ENCODE assay signal across 21 cellular contexts in the genomic region with DNA sequence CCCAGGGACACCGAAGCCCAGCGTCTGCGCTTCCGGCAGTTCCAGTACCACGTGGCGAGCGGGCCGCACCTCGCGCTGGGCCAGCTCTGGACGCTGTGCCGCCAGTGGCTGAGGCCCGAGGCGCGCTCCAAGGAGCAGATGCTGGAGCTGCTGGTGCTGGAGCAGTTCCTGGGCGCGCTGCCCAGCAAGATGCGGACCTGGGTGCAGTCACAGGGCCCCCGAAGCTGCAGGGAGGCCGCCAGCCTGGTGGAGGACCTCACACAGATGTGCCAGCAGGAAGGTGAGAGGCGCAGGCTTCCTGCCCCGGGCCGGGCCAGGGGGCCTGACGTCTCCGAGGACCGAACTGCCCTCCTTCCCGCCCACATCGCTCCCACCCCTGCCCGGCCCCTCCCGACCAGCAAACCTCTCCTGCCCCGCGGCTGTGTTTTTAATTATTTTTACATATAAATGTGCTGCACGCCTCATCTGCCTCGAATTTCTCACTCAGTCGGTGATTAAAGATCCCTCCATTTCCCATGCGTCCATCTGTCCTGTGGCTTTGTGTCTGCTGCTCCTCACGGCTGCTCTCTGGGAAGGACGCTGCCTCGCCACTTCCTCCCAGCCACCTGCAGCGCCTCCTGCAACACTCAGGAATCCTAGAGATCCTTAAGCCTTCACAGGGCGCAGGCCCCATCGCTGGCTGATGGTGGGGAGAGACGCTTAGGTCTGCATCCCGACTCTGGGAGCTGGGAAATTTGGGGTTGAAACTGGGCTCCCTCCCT. TPM values are rescaled to one million over a fixed set of nuclear protein-coding genes. Genes with fewer than 3 reads are reported as not detected.
DNase-seq lines count a peak whose midpoint lies in the region; ATAC-seq and TF ChIP-seq lines count a peak whose summit lies in the region.
"Had no signal": no experiment of that assay in that cellular context is flagged by ENCODE, and none has a peak within 500 bp of the region (broad histone marks: within the 10 kb centered on the region; RNA-seq: fewer than 3 reads in every experiment).

No MANE protein-coding gene starts in this region.

- ATAC-seq in GM23338 (peak; percentile 37), GM19452 (IDR thresholded peaks at IDR 0.05; ENCODE audit: unreplicated experiment) (no peak)
- ATAC-seq: PC-3 had no signal

- H3K36me3 Mint-ChIP-seq in GM23338 (ENCODE audit: low read depth): peaks cover 34% of the 10 kb centered on the region
- peaks cover 16% of the 10 kb centered on the region for H3K36me3 Mint-ChIP-seq in mesothelial cell of epicardium

- no peak overlapping the region for H2AFZ ChIP-seq in GM23338

- TF ChIP-seq EP300 in sigmoid colon (IDR thresholded peaks at IDR 0.05): no peak

- intact Hi-C loops in sigmoid colon (cut with DNase I): no loop called here

- peaks cover 80% of the 10 kb centered on the region for H3K9me3 Mint-ChIP-seq in GM23338
- H3K9me3 Mint-ChIP-seq in mesothelial cell of epicardium: peaks cover 30% of the 10 kb centered on the region

- no peak for TF ChIP-seq POLR2A in sigmoid colon (IDR thresholded peaks at IDR 0.05)

- H3K9me2 ChIP-seq in GM23338 (ENCODE audit: insufficient read depth): no peaks in the 10 kb centered on the region

- no peak overlapping the region; the same call in 2 of the 3 replicates for H3K4me3 Mint-ChIP-seq in GM23338
- no peak overlapping the region for H3K4me3 Mint-ChIP-seq in mesothelial cell of epicardium
- H3K4me3 Mint-ChIP-seq: activated CD4-positive, alpha-beta T cell treated with anti-CD3 and anti-CD28 coated beads, Interleukin-2, amount 10 ng/mL, durations not matched to agents 24 days and 14 days; B cell; central memory CD8-positive, alpha-beta T cell; immature natural killer cell; memory B cell had no signal

- H3K27me3 ChIP-seq in GM23338 (ENCODE audit: insufficient read depth): peaks cover 18% of the 10 kb centered on the region
- H3K27me3 ChIP-seq in sigmoid colon: peaks cover 13 to 50% (median 31%) of the 10 kb centered on the region in 3 donors

- DNase-seq in COLO668 (lab: John Stamatoyannopoulos, UW; ENCODE audit: unreplicated experiment): peak; percentile 39
- DNase-seq in GM23338 (ENCODE audit: low spot score): peak; percentile 86
- peak in 34 of 61 donors; percentile 5 to 66 (median 32) for DNase-seq in caudate nucleus (lab: John Stamatoyannopoulos, UW)
- DNase-seq in middle frontal gyrus (ENCODE audit: extremely low spot score, low spot score): peak; percentile 24
- no peak for DNase-seq in T-helper 1 cell
- no peak for DNase-seq in mesothelial cell of epicardium (ENCODE audit: low spot score in 2 of 2, unreplicated experiment in 2 of 2)
- DNase-seq in sigmoid colon: no peak
- DNase-seq: activated CD4-positive, alpha-beta T cell treated with anti-CD3 and anti-CD28 coated beads, Interleukin-2, amount 10 ng/mL, durations not matched to agents 24 days and 14 days; activated naive CD4-positive, alpha-beta T cell treated with anti-CD3 and anti-CD28 coated beads, Interleukin-2, amount 50 U/mL, for 16 hours; foreskin melanocyte; immature natural killer cell; NCI-H226; PC-3; stimulated activated CD4-positive, alpha-beta T cell treated with anti-CD3 and anti-CD28 coated beads, Interleukin-4, amount 100 ng/mL, for 24 hours had no signal

- H3K27ac ChIP-seq in GM23338 (ENCODE audit: low read depth) (peak overlapping the region; percentile 90; the same call in 1 of the 2 replicates), caudate nucleus (ENCODE audit: low read depth, low read length) (no peak overlapping the region), sigmoid colon (no peak overlapping the region)
- H3K27ac ChIP-seq: thoracic aorta had no signal

- peaks cover 16% of the 10 kb centered on the region for H3K27me3 Mint-ChIP-seq in GM23338 (ENCODE audit: insufficient read depth, low read depth, poor library complexity)
- H3K27me3 Mint-ChIP-seq in mesothelial cell of epicardium (ENCODE audit: low read depth): peaks cover 2% of the 10 kb centered on the region

- H3K36me3 ChIP-seq in GM23338 (ENCODE audit: insufficient read depth) (no peaks in the 10 kb centered on the region), sigmoid colon (no peaks in the 10 kb centered on the region)
- H3K36me3 ChIP-seq: thoracic aorta had no signal

- 40 to 42% methylated on average over 44 of the region's 44 CpGs for WGBS in sigmoid colon, 2 donors

- H3F3A ChIP-seq in GM23338 (replicated peaks; ENCODE audit: low read depth): peaks cover 17% of the 10 kb centered on the region

- peak overlapping the region; percentile 27; the same call in 1 of the 2 replicates for H3K4me3 ChIP-seq in GM23338
- no peak overlapping the region for H3K4me3 ChIP-seq in sigmoid colon
- H3K4me3 ChIP-seq: thoracic aorta had no signal

- H3K4me1 ChIP-seq in GM23338 (ENCODE audit: insufficient read depth) (peaks cover 33% of the 10 kb centered on the region), sigmoid colon (peaks cover 0 to 4% (median 0%) of the 10 kb centered on the region in 4 donors)

- no peaks in the 10 kb centered on the region for H3K79me2 ChIP-seq in GM23338 (replicated peaks; ENCODE audit: insufficient read depth)

- peak overlapping the region; percentile 70 for H3K4me2 ChIP-seq in GM23338

- peaks cover 7 to 21% (median 14%) of the 10 kb centered on the region in 4 donors for H3K9me3 ChIP-seq in sigmoid colon

- H4K20me1 ChIP-seq in GM23338 (replicated peaks; ENCODE audit: insufficient read depth): no peaks in the 10 kb centered on the region

- TF ChIP-seq CTCF in GM23338 (conservative IDR thresholded peaks at IDR 0.05; ENCODE audit: low read depth in 2 of 2): 0 out of 4 replicates have a peak, but pooled peaks of 1 of the 2 experiments have one; percentile 5
- TF ChIP-seq CTCF in mesothelial cell of epicardium (IDR thresholded peaks at IDR 0.05; ENCODE audit: unreplicated experiment): no peak
- TF ChIP-seq CTCF in sigmoid colon (IDR thresholded peaks at IDR 0.05): no peak

- peaks cover 3% of the 10 kb centered on the region; the same call in 2 of the 3 replicates for H3K4me1 Mint-ChIP-seq in GM23338
- peaks cover 2% of the 10 kb centered on the region for H3K4me1 Mint-ChIP-seq in mesothelial cell of epicardium
- H3K4me1 Mint-ChIP-seq: activated CD4-positive, alpha-beta T cell treated with anti-CD3 and anti-CD28 coated beads, Interleukin-2, amount 10 ng/mL, durations not matched to agents 24 days and 14 days; central memory CD8-positive, alpha-beta T cell; memory B cell had no signal

- H3K27ac Mint-ChIP-seq in GM23338 (no peak overlapping the region), mesothelial cell of epicardium (no peak overlapping the region)
- H3K27ac Mint-ChIP-seq: activated CD4-positive, alpha-beta T cell treated with anti-CD3 and anti-CD28 coated beads, Interleukin-2, amount 10 ng/mL, durations not matched to agents 24 days and 14 days; B cell; immature natural killer cell; memory B cell had no signal

TF ChIP-seq in GM23338, 12 proteins besides CTCF, POLR2A, EP300 and RAD21 (continues in another document):
- no peak for TF ChIP-seq ZNF331 (CRISPR knock-in tag; IDR thresholded peaks at IDR 0.05; ENCODE audit: low read depth)

RNA-seq across cellular contexts. Expression of a gene that starts 4.3 kb away (rescaled TPM):
- 0.93 and 1.5 TPM in 2 replicates for total RNA-seq in GM23338 (2014; rRNA removed; shearing (Covaris generic))
- polyA plus RNA-seq in GM23338 (2016; fragmentation: Nextera tagmentation; extraction: Ambion mirVana): 3.9 and 4.9 TPM in 2 replicates
- total RNA-seq in mesothelial cell of epicardium: 1.7 to 3.5 TPM (median 2.9 TPM) in 3 replicates
- not detected for total RNA-seq in sigmoid colon
- under 1 TPM in 1 of 3 donors, not detected in 2; 0.10 TPM for polyA plus RNA-seq in sigmoid colon
- total RNA-seq: activated CD4-positive, alpha-beta T cell treated with anti-CD3 and anti-CD28 coated beads, Interleukin-2, amount 10 ng/mL, durations not matched to agents 24 days and 14 days; B cell; endothelial cell of umbilical vein; PC-3; skeletal muscle tissue; thoracic aorta had no signal

RNA-seq across cellular contexts. Expression of a gene that starts 21.0 kb away (rescaled TPM):
- total RNA-seq in GM23338 (2014; rRNA removed; shearing (Covaris generic)): 9.8 and 10.3 TPM in 2 replicates
- polyA plus RNA-seq in GM23338 (2016; fragmentation: Nextera tagmentation; extraction: Ambion mirVana): 2.8 and 4.8 TPM in 2 replicates
- total RNA-seq in mesothelial cell of epicardium: 11.6 to 12.5 TPM (median 12.3 TPM) in 3 replicates
- total RNA-seq in sigmoid colon: 10 to 100 TPM in 1 of 4 donors, 1 to 10 TPM in 3; 6.1 to 10.0 (median 7.4) TPM
- 1 to 10 TPM in 1 of 3 donors, under 1 TPM in 2; 0.46 to 2.8 (median 0.60) TPM for polyA plus RNA-seq in sigmoid colon
- total RNA-seq: activated CD4-positive, alpha-beta T cell treated with anti-CD3 and anti-CD28 coated beads, Interleukin-2, amount 10 ng/mL, durations not matched to agents 24 days and 14 days; PC-3 had no signal

RNA-seq across cellular contexts. Expression of a gene that starts 35.5 kb away (rescaled TPM):
- total RNA-seq in GM23338 (2014; rRNA removed; shearing (Covaris generic)): 54.4 and 55.6 TPM in 2 replicates
- polyA plus RNA-seq in GM23338 (2016; fragmentation: Nextera tagmentation; extraction: Ambion mirVana): 11.4 and 13.6 TPM in 2 replicates
- total RNA-seq in mesothelial cell of epicardium: 41.8 to 46.2 TPM (median 45.4 TPM) in 3 replicates
- total RNA-seq in sigmoid colon: 10 to 100 TPM in 3 of 4 donors, 1 to 10 TPM in 1; 9.8 to 32.1 (median 19.0) TPM
- 1 to 10 TPM; 1.8 to 9.5 (median 3.6) TPM for polyA plus RNA-seq in sigmoid colon

RNA-seq across cellular contexts. Expression of a gene that starts 59.9 kb away (rescaled TPM):
- total RNA-seq in GM23338 (2014; rRNA removed; shearing (Covaris generic)): 63.9 and 75.0 TPM in 2 replicates
- polyA plus RNA-seq in GM23338 (2016; fragmentation: Nextera tagmentation; extraction: Ambion mirVana) (25.1 and 29.1 TPM in 2 replicates), sigmoid colon (10 to 100 TPM in 2 of 3 donors, 1 to 10 TPM in 1; 5.8 to 31.4 (median 12.6) TPM)
- total RNA-seq in mesothelial cell of epicardium (85.9 to 91.9 TPM (median 91.0 TPM) in 3 replicates), sigmoid colon (10 to 100 TPM; 64.7 to 85.3 (median 73.8) TPM)

Comparison
In these comparisons a context has a peak if more than half of its experiments do, and no peak if none do; other contexts are left out.
1. DNase-seq: peak in COLO668 (single experiment), GM23338 (single experiment), caudate nucleus (34 of 61) and middle frontal gyrus (single experiment); none in T-helper 1 cell (0 of 5), mesothelial cell of epicardium (0 of 2) and sigmoid colon (single experiment).